40 cellular contexts compared by ENCODE assay signal in genomic region chr3:50848308-50848707, GRCh38.
"Had no signal": no experiment of that assay in that cellular context is flagged by ENCODE, and none has a peak within 500 bp of the region (broad histone marks: within the 10 kb centered on the region; RNA-seq: fewer than 3 reads in every experiment).

No MANE protein-coding gene starts in this region.

- H3K27ac Mint-ChIP-seq: activated naive CD4-positive, alpha-beta T cell treated with anti-CD3 and anti-CD28 coated beads for 36 hours; activated naive CD4-positive, alpha-beta T cell treated with anti-CD3 and anti-CD28 coated beads, Interleukin-2, amount 10 ng/mL, durations not matched to agents 7 days and 5 days; activated naive CD4-positive, alpha-beta T cell treated with anti-CD3 and anti-CD28 coated beads, Interleukin-2, amount 50 U/mL, for 24 hours; activated naive CD4-positive, alpha-beta T cell treated with anti-CD3 and anti-CD28 coated beads, Interleukin-2, amount 50 U/mL, for 72 hours; activated naive CD8-positive, alpha-beta T cell; activated naive CD8-positive, alpha-beta T cell treated with anti-CD3 and anti-CD28 coated beads for 36 hours; activated naive CD8-positive, alpha-beta T cell treated with anti-CD3 and anti-CD28 coated beads, Interleukin-2, amount 10 ng/mL, durations not matched to agents 7 days and 5 days; activated naive CD8-positive, alpha-beta T cell treated with anti-CD3 and anti-CD28 coated beads, Interleukin-2, amount 50 U/mL, for 24 hours; activated T-cell treated with anti-CD3 and anti-CD28 coated beads, Interleukin-2, amount 50 U/mL, for 24 hours; activated T-cell treated with anti-CD3 and anti-CD28 coated beads, Interleukin-2, amount 50 U/mL, for 72 hours; activated T-helper 1 cell treated with anti-CD3 and anti-CD28 coated beads, Interleukin-12 subunit alpha, Interleukin-12 subunit beta, Interleukin-2, Interleukin-4 antibody, amounts not matched to agents 30 ng/mL and 10 ng/mL and 1 ng/mL, durations not matched to agents 14 hours and 24 hours and 36 hours; activated T-helper 17 cell treated with anti-CD3 and anti-CD28 coated beads, Interleukin-2, amount 50 U/mL, for 72 hours; activated T-helper 2 cell treated with anti-CD3 and anti-CD28 coated beads, Interferon-gamma antibody, Interleukin-2, Interleukin-4, amounts not matched to agents 10 μg/mL and 5 μg/mL and 100 μg/mL, durations not matched to agents 14 hours and 24 hours and 36 hours; brain had no signal

- H3K27ac ChIP-seq: adrenal gland, ascending aorta, body of pancreas, brain microvascular endothelial cell, breast epithelium, cardiac muscle cell had no signal

- FAIRE-seq: astrocyte, bronchial epithelial cell had no signal

- H3K36me3 ChIP-seq: adrenal gland, ascending aorta, brain microvascular endothelial cell, breast epithelium, cardiac muscle cell had no signal

- H3K4me1 ChIP-seq: adrenal gland, ascending aorta, body of pancreas, breast epithelium had no signal

- H3K4me3 ChIP-seq: adrenal gland, ascending aorta, body of pancreas, breast epithelium, cardiac muscle cell had no signal

- H3K36me3 Mint-ChIP-seq: activated naive CD4-positive, alpha-beta T cell treated with anti-CD3 and anti-CD28 coated beads, Interleukin-2, amount 10 ng/mL, durations not matched to agents 7 days and 5 days; activated naive CD8-positive, alpha-beta T cell treated with anti-CD3 and anti-CD28 coated beads, Interleukin-2, amount 10 ng/mL, durations not matched to agents 7 days and 5 days had no signal

- H3K4me3 Mint-ChIP-seq: activated naive CD4-positive, alpha-beta T cell treated with anti-CD3 and anti-CD28 coated beads for 36 hours; activated naive CD4-positive, alpha-beta T cell treated with anti-CD3 and anti-CD28 coated beads, Interleukin-2, amount 10 ng/mL, durations not matched to agents 7 days and 5 days; activated naive CD4-positive, alpha-beta T cell treated with anti-CD3 and anti-CD28 coated beads, Interleukin-2, amount 50 U/mL, for 24 hours; activated naive CD8-positive, alpha-beta T cell; activated naive CD8-positive, alpha-beta T cell treated with anti-CD3 and anti-CD28 coated beads for 36 hours; activated naive CD8-positive, alpha-beta T cell treated with anti-CD3 and anti-CD28 coated beads, Interleukin-2, amount 10 ng/mL, durations not matched to agents 7 days and 5 days; activated naive CD8-positive, alpha-beta T cell treated with anti-CD3 and anti-CD28 coated beads, Interleukin-2, amount 50 U/mL, for 24 hours; activated T-cell treated with anti-CD3 and anti-CD28 coated beads, Interleukin-2, amount 50 U/mL, for 24 hours; activated T-cell treated with anti-CD3 and anti-CD28 coated beads, Interleukin-2, amount 50 U/mL, for 4 hours; activated T-cell treated with anti-CD3 and anti-CD28 coated beads, Interleukin-2, amount 50 U/mL, for 72 hours; activated T-helper 1 cell treated with anti-CD3 and anti-CD28 coated beads, Interleukin-12 subunit alpha, Interleukin-12 subunit beta, Interleukin-2, Interleukin-4 antibody, amounts not matched to agents 30 ng/mL and 10 ng/mL and 1 ng/mL, durations not matched to agents 14 hours and 24 hours and 36 hours; activated T-helper 17 cell treated with anti-CD3 and anti-CD28 coated beads, Interleukin-2, amount 50 U/mL, for 72 hours; brain; central memory CD8-positive, alpha-beta T cell had no signal

- H3K27me3 Mint-ChIP-seq: activated naive CD4-positive, alpha-beta T cell treated with anti-CD3 and anti-CD28 coated beads, Interleukin-2, amount 10 ng/mL, durations not matched to agents 7 days and 5 days; activated naive CD8-positive, alpha-beta T cell treated with anti-CD3 and anti-CD28 coated beads for 36 hours; activated T-helper 17 cell treated with anti-CD3 and anti-CD28 coated beads, Interleukin-2, amount 50 U/mL, for 72 hours had no signal

- DNase-seq: activated effector memory CD4-positive, alpha-beta T cell treated with anti-CD3 and anti-CD28 coated beads, Interleukin-2, amount 50 U/mL, for 16 hours; activated effector memory CD4-positive, alpha-beta T cell treated with Interleukin-2 at 50 U/mL for 16 hours; activated gamma-delta T cell; activated gamma-delta T cell treated with Interleukin-2 at 50 U/mL for 16 hours; activated naive CD4-positive, alpha-beta T cell; activated naive CD4-positive, alpha-beta T cell treated with anti-CD3 and anti-CD28 coated beads for 36 hours; activated naive CD4-positive, alpha-beta T cell treated with anti-CD3 and anti-CD28 coated beads, Interleukin-2, amount 10 ng/mL, durations not matched to agents 7 days and 5 days; activated naive CD4-positive, alpha-beta T cell treated with anti-CD3 and anti-CD28 coated beads, Interleukin-2, amount 50 U/mL, for 16 hours; activated naive CD4-positive, alpha-beta T cell treated with Interleukin-2 at 50 U/mL for 16 hours; activated naive CD8-positive, alpha-beta T cell treated with anti-CD3 and anti-CD28 coated beads for 36 hours; activated naive CD8-positive, alpha-beta T cell treated with anti-CD3 and anti-CD28 coated beads, Interleukin-2, amount 10 ng/mL, durations not matched to agents 7 days and 5 days; activated naive CD8-positive, alpha-beta T cell treated with anti-CD3 and anti-CD28 coated beads, Interleukin-2, amount 50 U/mL, for 24 hours; activated T-cell treated with anti-CD3 and anti-CD28 coated beads, Interleukin-2, amount 50 U/mL, for 1 hour; activated T-cell treated with anti-CD3 and anti-CD28 coated beads, Interleukin-2, amount 50 U/mL, for 24 hours; activated T-cell treated with anti-CD3 and anti-CD28 coated beads, Interleukin-2, amount 50 U/mL, for 4 hours; activated T-cell treated with anti-CD3 and anti-CD28 coated beads, Interleukin-2, amount 50 U/mL, for 48 hours; activated T-cell treated with anti-CD3 and anti-CD28 coated beads, Interleukin-2, amount 50 U/mL, for 72 hours; adrenal gland; amniotic stem cell; amygdala; anterior cingulate cortex; aorta; body of pancreas; brain microvascular endothelial cell; caudate nucleus; central memory CD4-positive, alpha-beta T cell; cerebellar nuclear complex had no signal

- H3K4me1 Mint-ChIP-seq: activated naive CD4-positive, alpha-beta T cell treated with anti-CD3 and anti-CD28 coated beads, Interleukin-2, amount 10 ng/mL, durations not matched to agents 7 days and 5 days; activated naive CD4-positive, alpha-beta T cell treated with anti-CD3 and anti-CD28 coated beads, Interleukin-2, amount 50 U/mL, for 24 hours; activated naive CD8-positive, alpha-beta T cell treated with anti-CD3 and anti-CD28 coated beads for 36 hours; activated naive CD8-positive, alpha-beta T cell treated with anti-CD3 and anti-CD28 coated beads, Interleukin-2, amount 10 ng/mL, durations not matched to agents 7 days and 5 days; activated naive CD8-positive, alpha-beta T cell treated with anti-CD3 and anti-CD28 coated beads, Interleukin-2, amount 50 U/mL, for 24 hours; activated T-helper 17 cell treated with anti-CD3 and anti-CD28 coated beads, Interleukin-2, amount 50 U/mL, for 72 hours; brain; central memory CD8-positive, alpha-beta T cell had no signal

- H3K27me3 ChIP-seq: adrenal gland, ascending aorta, body of pancreas, brain microvascular endothelial cell, breast epithelium, cardiac muscle cell had no signal

- H3K9me3 ChIP-seq: adrenal gland had no signal

- ATAC-seq: activated naive CD4-positive, alpha-beta T cell treated with anti-CD3 and anti-CD28 coated beads, Interleukin-2, amount 50 U/mL, for 72 hours; activated naive CD8-positive, alpha-beta T cell treated with anti-CD3 and anti-CD28 coated beads, Interleukin-2, amount 50 U/mL, for 24 hours; activated T-cell treated with anti-CD3 and anti-CD28 coated beads, Interleukin-2, amount 50 U/mL, for 4 hours; activated T-cell treated with anti-CD3 and anti-CD28 coated beads, Interleukin-2, amount 50 U/mL, for 72 hours; activated T-helper 17 cell treated with anti-CD3 and anti-CD28 coated beads, Interleukin-2, amount 50 U/mL, for 72 hours; body of pancreas had no signal
